In the genomic region with DNA sequence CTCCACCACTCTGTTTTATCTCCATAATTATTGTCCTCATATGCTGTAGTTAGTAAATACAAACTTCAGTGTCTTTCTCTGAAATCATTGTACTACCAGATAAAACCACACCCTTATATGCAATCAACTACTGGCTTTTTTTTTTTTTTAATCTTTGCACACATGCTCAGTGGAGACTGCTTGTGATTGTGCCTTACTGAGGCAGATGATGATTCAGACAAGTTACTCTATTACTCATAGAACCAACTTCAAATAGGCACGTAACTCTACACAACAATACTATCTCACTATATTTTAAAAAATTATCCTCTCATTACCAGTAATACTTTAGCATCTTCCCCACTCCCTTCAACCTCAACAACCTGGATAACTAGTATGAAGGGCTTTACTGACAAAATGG, we compare ENCODE assay signal across 12 cellular contexts.
"Had no signal": no experiment of that assay in that cellular context is flagged by ENCODE, and none has a peak within 500 bp of the region (broad histone marks: within the 10 kb centered on the region; RNA-seq: fewer than 3 reads in every experiment).

No MANE protein-coding gene starts in this region.

- DNase-seq: activated CD4-positive, alpha-beta T cell treated with anti-CD3 and anti-CD28 coated beads, Interleukin-2, amount 50 U/mL, for 4 hours; activated CD4-positive, CD25-positive, alpha-beta regulatory T cell treated with anti-CD3 and anti-CD28 coated beads, Interleukin-2, amount 50 U/mL, for 72 hours; activated gamma-delta T cell treated with Interleukin-2 at 50 U/mL for 16 hours; amygdala; body of pancreas; cortex of kidney; immature natural killer cell; left ventricle myocardium superior; stimulated activated naive CD8-positive, alpha-beta T cell treated with anti-CD3 and anti-CD28 coated beads, Interleukin-15, amount 100 ng/mL, for 72 hours; transverse colon had no signal

- H3K4me3 ChIP-seq: body of pancreas, suprapubic skin, transverse colon had no signal

- H3K27ac ChIP-seq: body of pancreas, suprapubic skin, transverse colon, VCaP had no signal
